1 cellular context compared by ENCODE assay signal in genomic region chr14:30980106-30980704, GRCh38.
TF ChIP-seq lines count a peak whose summit lies in the region.

No MANE protein-coding gene starts in this region.

TF ChIP-seq in HepG2, 621 proteins besides CTCF, POLR2A, EP300 and RAD21 (continued from another document):
- peak; percentile 56; the same call in 1 of the 2 replicates for TF ChIP-seq ZBTB4 (CRISPR knock-in tag; IDR thresholded peaks at IDR 0.05; ENCODE audit: borderline replicate concordance)
- TF ChIP-seq ZBTB20 (CRISPR knock-in tag; IDR thresholded peaks at IDR 0.05; ENCODE audit: borderline replicate concordance, low read depth), result 0 out of 2 replicates have a peak, but pooled peaks have one; percentile 21
- 0 out of 2 replicates have a peak, but pooled peaks have one; percentile 30 for TF ChIP-seq PPARG (CRISPR knock-in tag; conservative IDR thresholded peaks at IDR 0.05)
- TF ChIP-seq ZBTB43 (CRISPR knock-in tag; conservative IDR thresholded peaks at IDR 0.05), result 0 out of 2 replicates have a peak, but pooled peaks have one; percentile 35
- peak; percentile 63; the same call in 1 of the 2 replicates for TF ChIP-seq NFKB2 (CRISPR knock-in tag; IDR thresholded peaks at IDR 0.05; ENCODE audit: borderline replicate concordance)
- 0 out of 2 replicates have a peak, but pooled peaks have one; percentile 38 for TF ChIP-seq NCOA1 (CRISPR knock-in tag; IDR thresholded peaks at IDR 0.05)
- 0 out of 2 replicates have a peak, but pooled peaks have one; percentile 23 for TF ChIP-seq NR2F2 (IDR thresholded peaks at IDR 0.05; ENCODE audit: borderline replicate concordance, low read depth)
- TF ChIP-seq ZNF563 (CRISPR knock-in tag; IDR thresholded peaks at IDR 0.05), result peak; percentile 48; the same call in 1 of the 2 replicates
- TF ChIP-seq EED (CRISPR knock-in tag; IDR thresholded peaks at IDR 0.05), result 0 out of 2 replicates have a peak, but pooled peaks have one; percentile 28
- peak; percentile 53; the same call in 1 of the 2 replicates for TF ChIP-seq TFAP4 (IDR thresholded peaks at IDR 0.05; ENCODE audit: borderline replicate concordance, low read depth)
- peak; percentile 75; the same call in 1 of the 2 replicates for TF ChIP-seq HES4 (CRISPR knock-in tag; IDR thresholded peaks at IDR 0.05; ENCODE audit: borderline replicate concordance)
